8 cellular contexts compared by ENCODE assay signal in the genomic region with DNA sequence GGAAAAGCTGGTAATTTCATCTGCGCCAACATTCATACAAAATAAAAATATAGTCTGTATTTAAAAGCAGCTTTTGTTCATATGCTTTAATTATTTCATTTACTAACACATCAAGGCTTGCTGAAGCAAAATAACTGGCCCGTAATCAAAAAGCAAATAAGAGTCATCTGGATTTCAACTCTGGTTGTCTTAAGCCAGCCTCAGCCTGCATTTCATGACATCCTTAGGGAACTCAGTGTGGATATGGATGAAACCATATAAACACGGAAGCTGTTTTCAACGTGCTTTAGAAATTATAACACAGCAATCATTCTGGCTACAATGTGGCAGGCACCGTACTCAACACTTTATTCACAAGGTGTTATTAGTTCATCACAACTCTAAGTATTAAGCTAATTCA. TPM values are rescaled to one million over a fixed set of nuclear protein-coding genes. Genes with fewer than 3 reads are reported as not detected.
DNase-seq lines count a peak whose midpoint lies in the region; ATAC-seq, FAIRE-seq and TF ChIP-seq lines count a peak whose summit lies in the region.

No MANE protein-coding gene starts in this region.

- H2AFZ ChIP-seq in astrocyte (ENCODE audit: low read depth, low read length) = peak overlapping the region; percentile 86

- H3K4me3 Mint-ChIP-seq in activated naive CD4-positive, alpha-beta T cell treated with anti-CD3 and anti-CD28 coated beads, Interleukin-2, amount 50 U/mL, for 24 hours = peak overlapping the region; percentile 98
- H3K4me3 Mint-ChIP-seq in astrocyte (ENCODE audit: unreplicated experiment) = peak overlapping the region; percentile 100

- peak overlapping the region; percentile 84 for H3K4me2 ChIP-seq in astrocyte (ENCODE audit: low read length)

- no peak for TF ChIP-seq CTCF in astrocyte (IDR thresholded peaks at IDR 0.05; ENCODE audit: insufficient read depth, low read depth, low read length)
- TF ChIP-seq CTCF in liver (IDR thresholded peaks at IDR 0.05; ENCODE audit: low read depth, low read length, missing input control) = no peak
- TF ChIP-seq CTCF in upper lobe of right lung (IDR thresholded peaks at IDR 0.05) = no peak

- peaks cover 53% of the 10 kb centered on the region for H3K4me1 Mint-ChIP-seq in activated naive CD4-positive, alpha-beta T cell treated with anti-CD3 and anti-CD28 coated beads, Interleukin-2, amount 50 U/mL, for 24 hours
- peaks cover 22% of the 10 kb centered on the region for H3K4me1 Mint-ChIP-seq in astrocyte (ENCODE audit: low read depth, unreplicated experiment)

- H3K4me3 ChIP-seq in astrocyte (ENCODE audit: insufficient read depth, low read depth, low read length) (peak overlapping the region; percentile 97), liver (ENCODE audit: low read depth in 1 of 3, low read length in 3 of 3) (peak overlapping the region; percentile 71 to 99 (median 81)), upper lobe of right lung (peak overlapping the region; percentile 76)

- peaks cover 59% of the 10 kb centered on the region for H3K79me2 ChIP-seq in astrocyte (ENCODE audit: insufficient read depth, low read length)

- WGBS in liver = 24% methylated on average over 5 of the region's 5 CpGs

- H3K36me3 Mint-ChIP-seq in activated naive CD4-positive, alpha-beta T cell treated with anti-CD3 and anti-CD28 coated beads, Interleukin-2, amount 50 U/mL, for 24 hours = peaks cover 13% of the 10 kb centered on the region
- H3K36me3 Mint-ChIP-seq in astrocyte (ENCODE audit: low read depth, unreplicated experiment) = no peaks in the 10 kb centered on the region

- H3K9me3 ChIP-seq in astrocyte (ENCODE audit: insufficient read depth, low read depth, low read length) = no peaks in the 10 kb centered on the region
- H3K9me3 ChIP-seq in liver (ENCODE audit: control insufficient read depth in 4 of 4, low read length in 3 of 4) = no peaks in the 10 kb centered on the region
- H3K9me3 ChIP-seq in upper lobe of right lung = no peaks in the 10 kb centered on the region

- TF ChIP-seq RAD21 in liver (IDR thresholded peaks at IDR 0.05) = no peak

- FAIRE-seq in astrocyte (lab: Jason Lieb, UNC) = peak; percentile 26

- intact Hi-C loops in upper lobe of right lung (cut with DNase I) = no loop called here

- peaks cover 33% of the 10 kb centered on the region for H4K20me1 ChIP-seq in astrocyte (ENCODE audit: insufficient read depth, low read length)

- H3K27me3 ChIP-seq in astrocyte (ENCODE audit: insufficient read depth, low read length) (no peaks in the 10 kb centered on the region), liver (ENCODE audit: control insufficient read depth in 4 of 4, insufficient read depth in 4 of 4, low read length in 3 of 4) (no peaks in the 10 kb centered on the region), upper lobe of right lung (no peaks in the 10 kb centered on the region)

- no peaks in the 10 kb centered on the region for H3K9me3 Mint-ChIP-seq in activated naive CD4-positive, alpha-beta T cell treated with anti-CD3 and anti-CD28 coated beads, Interleukin-2, amount 50 U/mL, for 24 hours
- no peaks in the 10 kb centered on the region for H3K9me3 Mint-ChIP-seq in astrocyte (ENCODE audit: unreplicated experiment)

- peak overlapping the region; percentile 96 for H3K27ac Mint-ChIP-seq in activated naive CD4-positive, alpha-beta T cell treated with anti-CD3 and anti-CD28 coated beads, Interleukin-2, amount 50 U/mL, for 24 hours
- peak overlapping the region; percentile 90 for H3K27ac Mint-ChIP-seq in astrocyte (ENCODE audit: unreplicated experiment)

- no peaks in the 10 kb centered on the region for H3K4me1 ChIP-seq in astrocyte (ENCODE audit: insufficient read depth, low read length)
- peaks cover 3 to 30% (median 19%) of the 10 kb centered on the region in 4 donors for H3K4me1 ChIP-seq in liver (ENCODE audit: control insufficient read depth in 4 of 4, insufficient read depth in 4 of 4, low read length in 3 of 4)
- peaks cover 11% of the 10 kb centered on the region for H3K4me1 ChIP-seq in upper lobe of right lung

- H3K27ac ChIP-seq in astrocyte (ENCODE audit: low read depth, low read length) (peak overlapping the region; percentile 73), liver (ENCODE audit: low read depth in 1 of 2, low read length in 2 of 2) (peak overlapping the region; percentile 73 to 91), upper lobe of right lung (peak overlapping the region; percentile 83)

- H3K36me3 ChIP-seq in astrocyte (ENCODE audit: insufficient read depth, low read length) (no peaks in the 10 kb centered on the region), liver (ENCODE audit: control insufficient read depth in 4 of 4, insufficient read depth in 3 of 4, low read depth in 1 of 4, low read length in 3 of 4) (no peaks in the 10 kb centered on the region), upper lobe of right lung (no peaks in the 10 kb centered on the region)

- no peak for ATAC-seq in upper lobe of right lung
- ATAC-seq in HG03135 (IDR thresholded peaks at IDR 0.05; ENCODE audit: unreplicated experiment) = no peak

- no peaks in the 10 kb centered on the region for H3K27me3 Mint-ChIP-seq in activated naive CD4-positive, alpha-beta T cell treated with anti-CD3 and anti-CD28 coated beads, Interleukin-2, amount 50 U/mL, for 24 hours
- H3K27me3 Mint-ChIP-seq in astrocyte (ENCODE audit: low read depth, unreplicated experiment) = no peaks in the 10 kb centered on the region

- no peak for DNase-seq in activated naive CD4-positive, alpha-beta T cell treated with anti-CD3 and anti-CD28 coated beads, Interleukin-2, amount 50 U/mL, for 16 hours
- peak; percentile 2 for DNase-seq in astrocyte (ENCODE audit: low read depth)
- no peak for DNase-seq in upper lobe of right lung
- DNase-seq in DMS153 treated with DMSO at 0.1 percent for 48 hours (lab: John Stamatoyannopoulos, UW; ENCODE audit: unreplicated experiment) = no peak
- no peak for DNase-seq in stimulated activated CD4-positive, alpha-beta T cell treated with anti-CD3 and anti-CD28 coated beads, Interleukin-15, amount 100 ng/mL, for 24 hours

- H3K9ac ChIP-seq in astrocyte (ENCODE audit: low read length) (peak overlapping the region; percentile 90), liver (ENCODE audit: low read depth in 1 of 2, low read length in 2 of 2) (peak overlapping the region in 1 of 2 donors; percentile 91)

TF ChIP-seq in liver, 16 proteins besides CTCF, POLR2A, EP300 and RAD21 (continues in another document):
- TF ChIP-seq NR2F2 (IDR thresholded peaks at IDR 0.05) (no peak), JUND (IDR thresholded peaks at IDR 0.05) (no peak), FOXA1 (IDR thresholded peaks at IDR 0.05) (no peak), RXRA (IDR thresholded peaks at IDR 0.05) (no peak), HNF4G (IDR thresholded peaks at IDR 0.05) (no peak), GABPA (IDR thresholded peaks at IDR 0.05 in 1 of 2, conservative IDR thresholded peaks at IDR 0.05 in 1 of 2) (no peak), SP1 (IDR thresholded peaks at IDR 0.05) (no peak), YY1 (IDR thresholded peaks at IDR 0.05) (no peak), FOXA2 (IDR thresholded peaks at IDR 0.05) (no peak)
- TF ChIP-seq, protein P1, sequence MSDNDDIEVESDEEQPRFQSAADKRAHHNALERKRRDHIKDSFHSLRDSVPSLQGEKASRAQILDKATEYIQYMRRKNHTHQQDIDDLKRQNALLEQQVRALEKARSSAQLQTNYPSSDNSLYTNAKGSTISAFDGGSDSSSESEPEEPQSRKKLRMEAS (IDR thresholded peaks at IDR 0.05) = no peak
- TF ChIP-seq, protein P2, sequence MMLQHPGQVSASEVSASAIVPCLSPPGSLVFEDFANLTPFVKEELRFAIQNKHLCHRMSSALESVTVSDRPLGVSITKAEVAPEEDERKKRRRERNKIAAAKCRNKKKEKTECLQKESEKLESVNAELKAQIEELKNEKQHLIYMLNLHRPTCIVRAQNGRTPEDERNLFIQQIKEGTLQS (IDR thresholded peaks at IDR 0.05) = no peak
- TF ChIP-seq, protein P3, sequence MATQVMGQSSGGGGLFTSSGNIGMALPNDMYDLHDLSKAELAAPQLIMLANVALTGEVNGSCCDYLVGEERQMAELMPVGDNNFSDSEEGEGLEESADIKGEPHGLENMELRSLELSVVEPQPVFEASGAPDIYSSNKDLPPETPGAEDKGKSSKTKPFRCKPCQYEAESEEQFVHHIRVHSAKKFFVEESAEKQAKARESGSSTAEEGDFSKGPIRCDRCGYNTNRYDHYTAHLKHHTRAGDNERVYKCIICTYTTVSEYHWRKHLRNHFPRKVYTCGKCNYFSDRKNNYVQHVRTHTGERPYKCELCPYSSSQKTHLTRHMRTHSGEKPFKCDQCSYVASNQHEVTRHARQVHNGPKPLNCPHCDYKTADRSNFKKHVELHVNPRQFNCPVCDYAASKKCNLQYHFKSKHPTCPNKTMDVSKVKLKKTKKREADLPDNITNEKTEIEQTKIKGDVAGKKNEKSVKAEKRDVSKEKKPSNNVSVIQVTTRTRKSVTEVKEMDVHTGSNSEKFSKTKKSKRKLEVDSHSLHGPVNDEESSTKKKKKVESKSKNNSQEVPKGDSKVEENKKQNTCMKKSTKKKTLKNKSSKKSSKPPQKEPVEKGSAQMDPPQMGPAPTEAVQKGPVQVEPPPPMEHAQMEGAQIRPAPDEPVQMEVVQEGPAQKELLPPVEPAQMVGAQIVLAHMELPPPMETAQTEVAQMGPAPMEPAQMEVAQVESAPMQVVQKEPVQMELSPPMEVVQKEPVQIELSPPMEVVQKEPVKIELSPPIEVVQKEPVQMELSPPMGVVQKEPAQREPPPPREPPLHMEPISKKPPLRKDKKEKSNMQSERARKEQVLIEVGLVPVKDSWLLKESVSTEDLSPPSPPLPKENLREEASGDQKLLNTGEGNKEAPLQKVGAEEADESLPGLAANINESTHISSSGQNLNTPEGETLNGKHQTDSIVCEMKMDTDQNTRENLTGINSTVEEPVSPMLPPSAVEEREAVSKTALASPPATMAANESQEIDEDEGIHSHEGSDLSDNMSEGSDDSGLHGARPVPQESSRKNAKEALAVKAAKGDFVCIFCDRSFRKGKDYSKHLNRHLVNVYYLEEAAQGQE (IDR thresholded peaks at IDR 0.05) = no peak

RNA-seq across cellular contexts. Expression of a gene that starts 0.9 kb away (rescaled TPM):
- total RNA-seq in astrocyte (65.8 TPM in 2 replicates), liver (10 to 100 TPM; 10.3 to 13.3 TPM), upper lobe of right lung (26.0 TPM)
- 10 to 100 TPM; 21.2 to 77.0 TPM for polyA plus RNA-seq in liver

RNA-seq across cellular contexts. Expression of a gene that starts 58.3 kb away (rescaled TPM):
- total RNA-seq in astrocyte (31.7 and 35.7 TPM in 2 replicates), liver (10 to 100 TPM; 12.4 to 22.0 TPM), upper lobe of right lung (42.3 TPM)
- polyA plus RNA-seq in liver = 10 to 100 TPM in 1 of 2 donors, 1 to 10 TPM in 1; 8.8 to 27.1 TPM
